In the genomic region with DNA sequence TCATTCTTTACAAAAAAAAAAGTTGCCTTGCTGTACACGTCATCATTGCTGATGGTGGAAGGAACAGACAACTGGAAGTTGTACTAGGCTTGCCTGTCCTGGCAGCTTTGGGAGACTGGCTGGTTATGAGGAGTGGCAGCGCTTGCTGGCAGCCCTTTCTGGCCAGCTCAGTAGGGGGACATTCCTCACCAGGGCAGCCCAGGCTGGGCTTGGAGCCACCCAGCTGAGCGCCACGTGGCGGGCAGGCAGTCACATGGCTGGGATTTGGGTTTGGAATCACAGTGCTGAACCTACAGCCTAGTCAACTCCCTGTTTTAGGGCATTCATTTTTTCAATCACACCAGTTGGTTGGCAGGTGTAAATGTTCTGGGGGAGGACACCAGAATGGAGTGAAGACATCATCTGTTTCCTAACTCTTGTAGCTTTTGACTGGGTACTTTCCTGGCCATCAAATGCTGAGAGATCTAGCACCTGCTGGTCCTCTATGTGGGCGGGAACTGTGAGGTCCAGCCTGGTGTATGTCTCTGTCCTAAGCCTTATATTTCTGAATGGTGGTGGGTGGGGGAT, we compare ENCODE assay signal across 14 cellular contexts.
A peak's percentile ranks its signal among the peaks of the same experiment; 100 is the strongest.
DNase-seq lines count a peak whose midpoint lies in the region; ATAC-seq and TF ChIP-seq lines count a peak whose summit lies in the region.
"Had no signal": no experiment of that assay in that cellular context is flagged by ENCODE, and none has a peak within 500 bp of the region (broad histone marks: within the 10 kb centered on the region; RNA-seq: fewer than 3 reads in every experiment).

No MANE protein-coding gene starts in this region.

- H3K4me3 ChIP-seq in esophagus (ENCODE audit: low read depth in 1 of 2, low read length in 2 of 2) (no peak overlapping the region), mesenchymal stem cell (ENCODE audit: insufficient read depth in 1 of 2, low read depth in 1 of 2, low read length in 2 of 2) (no peak overlapping the region), tibial artery (no peak overlapping the region)
- H3K4me3 ChIP-seq: skin epidermis, upper lobe of left lung had no signal

- no peaks in the 10 kb centered on the region for H3K36me3 Mint-ChIP-seq in activated CD4-positive, alpha-beta T cell treated with anti-CD3 and anti-CD28 coated beads, Interleukin-2, amount 10 ng/mL, durations not matched to agents 24 days and 14 days (ENCODE audit: low read depth)

- no peak overlapping the region for H3K4ac ChIP-seq in mesenchymal stem cell (ENCODE audit: low read depth in 1 of 2, low read length in 2 of 2)

- H4K91ac ChIP-seq in mesenchymal stem cell (ENCODE audit: low read length) = no peak overlapping the region

- no peak overlapping the region for H2BK5ac ChIP-seq in mesenchymal stem cell (ENCODE audit: low read depth, low read length, poor library complexity, severe bottlenecking)

- peak overlapping the region in 1 of 2 experiments; percentile 10 for H3K14ac ChIP-seq in mesenchymal stem cell (ENCODE audit: low read length in 2 of 2)

- peaks cover 2% of the 10 kb centered on the region for H3K9me3 Mint-ChIP-seq in activated CD4-positive, alpha-beta T cell treated with anti-CD3 and anti-CD28 coated beads, Interleukin-2, amount 10 ng/mL, durations not matched to agents 24 days and 14 days
- H3K9me3 Mint-ChIP-seq: central memory CD8-positive, alpha-beta T cell had no signal

- intact Hi-C loops in tibial artery (cut with DNase I; ENCODE audit: low total_unique reads) = no loop called here
- intact Hi-C loops in activated CD4-positive, alpha-beta T cell treated with anti-CD3 and anti-CD28 coated beads, Interleukin-2, amount 10 ng/mL, durations not matched to agents 24 days and 14 days (cut with micrococcal nuclease) = loop anchor here (1.0 to 5.0 kb wide), 3 partner anchors 61 to 93 kb away; no protein-coding TSS in a partner anchor

- H3K27me3 Mint-ChIP-seq in activated CD4-positive, alpha-beta T cell treated with anti-CD3 and anti-CD28 coated beads, Interleukin-2, amount 10 ng/mL, durations not matched to agents 24 days and 14 days = peaks cover 31% of the 10 kb centered on the region
- H3K27me3 Mint-ChIP-seq: central memory CD8-positive, alpha-beta T cell had no signal

- no peak overlapping the region for H2BK15ac ChIP-seq in mesenchymal stem cell (ENCODE audit: low read depth, poor library complexity, severe bottlenecking)

- 79 to 80% methylated on average over 6 of the region's 6 CpGs for WGBS in esophagus, 2 donors
- 95% methylated on average over 6 of the region's 6 CpGs for whole genome bisulfite sequencing in mesenchymal stem cell

- H3K27me3 ChIP-seq in esophagus (ENCODE audit: control insufficient read depth in 1 of 2, insufficient read depth in 2 of 2, low read length in 2 of 2) = no peaks in the 10 kb centered on the region
- H3K27me3 ChIP-seq in mesenchymal stem cell (ENCODE audit: control insufficient read depth in 1 of 2, insufficient read depth in 1 of 2, low read length in 2 of 2) = no peaks in the 10 kb centered on the region
- no peaks in the 10 kb centered on the region for H3K27me3 ChIP-seq in tibial artery
- H3K27me3 ChIP-seq: upper lobe of left lung had no signal

- H2BK12ac ChIP-seq in mesenchymal stem cell (ENCODE audit: low read length in 2 of 2) = no peak overlapping the region

- H2AFZ ChIP-seq in mesenchymal stem cell (ENCODE audit: low read depth, low read length) = no peak overlapping the region

- H3K4me1 ChIP-seq in esophagus (ENCODE audit: control insufficient read depth in 2 of 2, insufficient read depth in 2 of 2, low read length in 1 of 2) (peaks cover 2 to 3% of the 10 kb centered on the region in 2 donors), mesenchymal stem cell (ENCODE audit: control insufficient read depth, insufficient read depth, low read depth, low read length) (peaks cover 23% of the 10 kb centered on the region), tibial artery (peaks cover 0 to 47% (median 25%) of the 10 kb centered on the region in 4 donors)

- H3K27ac Mint-ChIP-seq in activated CD4-positive, alpha-beta T cell treated with anti-CD3 and anti-CD28 coated beads, Interleukin-2, amount 10 ng/mL, durations not matched to agents 24 days and 14 days = no peak overlapping the region

- no peak overlapping the region for H3K4me3 Mint-ChIP-seq in activated CD4-positive, alpha-beta T cell treated with anti-CD3 and anti-CD28 coated beads, Interleukin-2, amount 10 ng/mL, durations not matched to agents 24 days and 14 days
- H3K4me3 Mint-ChIP-seq: central memory CD8-positive, alpha-beta T cell had no signal

- no peak overlapping the region for H3K9ac ChIP-seq in mesenchymal stem cell (ENCODE audit: low read length)

- H4K8ac ChIP-seq in mesenchymal stem cell (ENCODE audit: low read length) = no peak overlapping the region

- TF ChIP-seq CTCF in tibial artery (IDR thresholded peaks at IDR 0.05) = no peak

- peak overlapping the region; percentile 7 for H2AK5ac ChIP-seq in mesenchymal stem cell (ENCODE audit: low read length, severe bottlenecking)

- H3K9me3 ChIP-seq in esophagus (ENCODE audit: control insufficient read depth in 2 of 2, insufficient read depth in 1 of 2, low read depth in 1 of 2, low read length in 1 of 2) = no peaks in the 10 kb centered on the region
- no peaks in the 10 kb centered on the region for H3K9me3 ChIP-seq in mesenchymal stem cell (ENCODE audit: control insufficient read depth, low read length)
- H3K9me3 ChIP-seq in tibial artery = no peaks in the 10 kb centered on the region
- H3K9me3 ChIP-seq: upper lobe of left lung had no signal

- peak overlapping the region; percentile 26 to 33 for H3K27ac ChIP-seq in esophagus (ENCODE audit: low read depth in 2 of 2, low read length in 1 of 2)
- no peak overlapping the region for H3K27ac ChIP-seq in mesenchymal stem cell (ENCODE audit: low read length, poor library complexity, severe bottlenecking)
- peak overlapping the region; percentile 27 to 51 for H3K27ac ChIP-seq in tibial artery
- H3K27ac ChIP-seq: skin epidermis, upper lobe of left lung had no signal

- H3K23ac ChIP-seq in mesenchymal stem cell (ENCODE audit: low read length in 2 of 2) = no peak overlapping the region

- H3K18ac ChIP-seq in mesenchymal stem cell (ENCODE audit: low read depth in 1 of 2, low read length in 2 of 2) = no peak overlapping the region

- no peak overlapping the region for H3K4me2 ChIP-seq in mesenchymal stem cell (ENCODE audit: low read length, poor library complexity, severe bottlenecking)

- DNase-seq in LHCN-M2 (ENCODE audit: low read depth) (peak; percentile 1), mesenchymal stem cell (no peak), tibial artery (peak; percentile 59 to 92), NCI-H774 (lab: John Stamatoyannopoulos, UW) (no peak), 8988T (no peak)
- DNase-seq in activated CD4-positive, alpha-beta T cell treated with anti-CD3 and anti-CD28 coated beads, Interleukin-2, amount 10 ng/mL, durations not matched to agents 24 days and 14 days = no peak
- DNase-seq: activated gamma-delta T cell treated with Interleukin-2 at 50 U/mL for 16 hours, COR-L47, NCI-H2171 had no signal

- H3K79me1 ChIP-seq in mesenchymal stem cell (replicated peaks; ENCODE audit: low read length, poor library complexity, severe bottlenecking) = peaks cover 22% of the 10 kb centered on the region

- H3K36me3 ChIP-seq in esophagus (ENCODE audit: control insufficient read depth in 2 of 2, insufficient read depth in 2 of 2, low read length in 1 of 2) (no peaks in the 10 kb centered on the region), mesenchymal stem cell (ENCODE audit: control insufficient read depth in 1 of 2, insufficient read depth in 2 of 2, low read depth in 1 of 2, low read length in 2 of 2) (peaks cover 0 to 15% of the 10 kb centered on the region in 2 experiments), tibial artery (no peaks in the 10 kb centered on the region)
- H3K36me3 ChIP-seq: upper lobe of left lung had no signal

- no peak overlapping the region for H2BK120ac ChIP-seq in mesenchymal stem cell (ENCODE audit: low read depth, low read length)

- peaks cover 18% of the 10 kb centered on the region for H3K4me1 Mint-ChIP-seq in activated CD4-positive, alpha-beta T cell treated with anti-CD3 and anti-CD28 coated beads, Interleukin-2, amount 10 ng/mL, durations not matched to agents 24 days and 14 days
- H3K4me1 Mint-ChIP-seq: central memory CD8-positive, alpha-beta T cell had no signal

- no peak for ATAC-seq in GM18519 (IDR thresholded peaks at IDR 0.05; ENCODE audit: low FRiP score, unreplicated experiment)

Comparison
In these comparisons a context has a peak if more than half of its experiments do, and no peak if none do; other contexts are left out.
1. DNase-seq: peak in LHCN-M2 (single experiment) and tibial artery (2 of 2); none in mesenchymal stem cell (single experiment), NCI-H774 (single experiment), activated CD4-positive, alpha-beta T cell treated with anti-CD3 and anti-CD28 coated beads, Interleukin-2, amount 10 ng/mL, durations not matched to agents 24 days and 14 days (single experiment) and 8988T (single experiment).